13 cellular contexts compared by ENCODE assay signal in genomic region chr16:54193013-54193655, GRCh38.
DNase-seq lines count a peak whose midpoint lies in the region; ATAC-seq and TF ChIP-seq lines count a peak whose summit lies in the region.
"Had no signal": no experiment of that assay in that cellular context is flagged by ENCODE, and none has a peak within 500 bp of the region (broad histone marks: within the 10 kb centered on the region; RNA-seq: fewer than 3 reads in every experiment).

No MANE protein-coding gene starts in this region.

- peaks cover 7% of the 10 kb centered on the region for H3K9me3 Mint-ChIP-seq in MCF 10A (ENCODE audit: unreplicated experiment)
- no peaks in the 10 kb centered on the region for H3K9me3 Mint-ChIP-seq in neural progenitor cell
- H3K9me3 Mint-ChIP-seq: activated naive CD4-positive, alpha-beta T cell treated with anti-CD3 and anti-CD28 coated beads, Interleukin-2, amount 50 U/mL, for 24 hours had no signal

- no peak overlapping the region for H3K4me2 ChIP-seq in neural progenitor cell

- CTCF ChIA-PET in MCF 10A (lab: Yijun Ruan, JAX) = interaction anchor here (0.5 to 2.0 kb wide), 11 partner anchors 11 to 640 kb away, joined by 3 to 5 read pairs (median 3); no protein-coding TSS in a partner anchor

- H3K4me3 Mint-ChIP-seq in MCF 10A (ENCODE audit: unreplicated experiment) (no peak overlapping the region), neural progenitor cell (no peak overlapping the region)
- H3K4me3 Mint-ChIP-seq: activated naive CD4-positive, alpha-beta T cell treated with anti-CD3 and anti-CD28 coated beads, Interleukin-2, amount 50 U/mL, for 24 hours; CD4-positive, alpha-beta memory T cell had no signal

- TF ChIP-seq CTCF in right atrium auricular region (IDR thresholded peaks at IDR 0.05) (no peak), MCF 10A (IDR thresholded peaks at IDR 0.05; ENCODE audit: unreplicated experiment) (no peak), neural progenitor cell (IDR thresholded peaks at IDR 0.05) (no peak), uterus (IDR thresholded peaks at IDR 0.05) (no peak)

- no peak for ATAC-seq in Right ventricle myocardium superior (ENCODE audit: poor library complexity)

- H3K27ac ChIP-seq in right atrium auricular region (peak overlapping the region; percentile 64 to 77), neural progenitor cell (no peak overlapping the region), uterus (peak overlapping the region; percentile 58 to 67)
- H3K27ac ChIP-seq: brain microvascular endothelial cell had no signal

- intact Hi-C loops in Right ventricle myocardium superior (cut with DNase I) = loop anchor here (5.0 to 10.0 kb wide), 2 partner anchors 94 to 742 kb away; partner anchors contain the start of genes IRX3 and IRX5
- intact Hi-C loops in MCF 10A (cut with micrococcal nuclease) = loop anchor here (2.0 to 10.0 kb wide), 5 partner anchors 94 to 739 kb away; partner anchors contain the start of genes IRX3 and IRX5
- intact Hi-C loops in uterus (cut with DNase I; ENCODE audit: low total_unique reads) = no loop called here

- H3K9ac ChIP-seq in neural progenitor cell = no peak overlapping the region

- H3K4me1 ChIP-seq in right atrium auricular region (peaks cover 0 to 14% of the 10 kb centered on the region in 2 donors), neural progenitor cell (peaks cover 10% of the 10 kb centered on the region), uterus (no peaks in the 10 kb centered on the region)

- H3K9me3 ChIP-seq in right atrium auricular region (peaks cover 0 to 10% of the 10 kb centered on the region in 2 donors), neural progenitor cell (ENCODE audit: low read depth) (no peaks in the 10 kb centered on the region), uterus (no peaks in the 10 kb centered on the region)

- no peaks in the 10 kb centered on the region for H3K79me2 ChIP-seq in neural progenitor cell (ENCODE audit: low read depth)

- no TSS peak for BruUV-seq in MCF 10A (replicated peaks; lab: Mats Ljungman, UMichigan)

- POLR2A ChIA-PET in MCF 10A (lab: Yijun Ruan, JAX) = interaction anchor here (0.7 to 0.8 kb wide), 2 partner anchors 72 to 734 kb away, joined by 3 read pairs; no protein-coding TSS in a partner anchor

- no peak overlapping the region for H2AFZ ChIP-seq in neural progenitor cell (replicated peaks)

- H3F3A ChIP-seq in neural progenitor cell (ENCODE audit: low read depth) = peaks cover 12% of the 10 kb centered on the region

- no peak for TF ChIP-seq POLR2A in uterus (IDR thresholded peaks at IDR 0.05)

- H3K4me1 Mint-ChIP-seq in MCF 10A (ENCODE audit: insufficient read depth, unreplicated experiment) (peaks cover 5% of the 10 kb centered on the region), neural progenitor cell (peaks cover 12% of the 10 kb centered on the region)
- H3K4me1 Mint-ChIP-seq: activated naive CD4-positive, alpha-beta T cell treated with anti-CD3 and anti-CD28 coated beads, Interleukin-2, amount 50 U/mL, for 24 hours had no signal

- no peaks in the 10 kb centered on the region for H3K27me3 ChIP-seq in right atrium auricular region
- H3K27me3 ChIP-seq in neural progenitor cell = no peaks in the 10 kb centered on the region
- H3K27me3 ChIP-seq in uterus = no peaks in the 10 kb centered on the region
- H3K27me3 ChIP-seq: brain microvascular endothelial cell had no signal

- H3K36me3 ChIP-seq in right atrium auricular region (no peaks in the 10 kb centered on the region), neural progenitor cell (no peaks in the 10 kb centered on the region), uterus (no peaks in the 10 kb centered on the region)
- H3K36me3 ChIP-seq: brain microvascular endothelial cell, esophagus muscularis mucosa had no signal

- no peak overlapping the region for H3K4me3 ChIP-seq in right atrium auricular region
- H3K4me3 ChIP-seq in neural progenitor cell = no peak overlapping the region
- H3K4me3 ChIP-seq in uterus = no peak overlapping the region

- DNase-seq in right atrium auricular region (ENCODE audit: low spot score) = no peak
- DNase-seq in Right ventricle myocardium superior = no peak
- DNase-seq in MCF 10A (ENCODE audit: unreplicated experiment) = no peak
- DNase-seq in neural progenitor cell (ENCODE audit: low spot score) = no peak
- no peak for DNase-seq in uterus
- no peak for DNase-seq in RKO (ENCODE audit: low spot score)
- DNase-seq in activated naive CD4-positive, alpha-beta T cell treated with Interleukin-2 at 50 U/mL for 16 hours = no peak
- DNase-seq in C1 segment of cervical spinal cord (lab: John Stamatoyannopoulos, UW) = no peak
- DNase-seq: activated CD4-positive, CD25-positive, alpha-beta regulatory T cell treated with anti-CD3 and anti-CD28 coated beads, Interleukin-2, amount 50 U/mL, for 72 hours had no signal

- H3K27ac Mint-ChIP-seq in MCF 10A (ENCODE audit: low read depth, unreplicated experiment) (peak overlapping the region; percentile 90), neural progenitor cell (peak overlapping the region; percentile 20)
- H3K27ac Mint-ChIP-seq: activated naive CD4-positive, alpha-beta T cell treated with anti-CD3 and anti-CD28 coated beads, Interleukin-2, amount 50 U/mL, for 24 hours; CD4-positive, alpha-beta memory T cell had no signal

- H3K27me3 Mint-ChIP-seq in MCF 10A (ENCODE audit: insufficient read depth, unreplicated experiment) (no peaks in the 10 kb centered on the region), neural progenitor cell (ENCODE audit: insufficient read depth, low read depth) (peaks cover 14% of the 10 kb centered on the region)

- H4K20me1 ChIP-seq in neural progenitor cell (ENCODE audit: low read depth) = no peaks in the 10 kb centered on the region

- H3K36me3 Mint-ChIP-seq in MCF 10A (ENCODE audit: insufficient read depth, unreplicated experiment) (no peaks in the 10 kb centered on the region), neural progenitor cell (no peaks in the 10 kb centered on the region)
- H3K36me3 Mint-ChIP-seq: activated naive CD4-positive, alpha-beta T cell treated with anti-CD3 and anti-CD28 coated beads, Interleukin-2, amount 50 U/mL, for 24 hours; CD4-positive, alpha-beta memory T cell had no signal
